ENCODE assay signal across 9 cellular contexts in the genomic region with DNA sequence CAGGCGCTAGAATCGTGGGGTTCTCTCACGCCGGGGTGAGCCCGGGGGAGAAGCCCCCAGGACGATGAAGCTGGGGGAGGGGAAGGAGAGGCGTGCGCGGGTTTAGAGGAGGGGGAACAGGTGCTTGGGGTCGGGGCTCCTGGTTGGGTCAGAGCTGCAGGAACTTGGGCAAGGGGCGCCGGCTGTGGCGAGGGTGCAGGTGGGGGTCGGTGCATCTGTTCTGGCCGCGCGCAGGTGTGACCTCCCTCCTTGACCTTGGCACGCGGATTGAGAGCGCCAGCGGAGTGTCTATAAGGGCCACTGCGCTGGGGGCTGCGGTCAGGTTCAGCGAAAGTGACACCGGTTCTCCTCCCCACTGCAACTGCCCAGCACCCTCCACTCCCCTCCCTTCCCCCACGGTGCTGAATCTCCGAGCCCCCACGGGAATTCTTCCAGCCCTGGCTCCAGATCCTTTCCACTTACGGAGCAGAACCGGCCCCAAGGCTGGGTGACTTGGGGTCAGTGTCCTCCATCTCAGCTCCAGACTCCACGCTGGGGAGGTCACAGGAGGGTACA. TPM values are rescaled to one million over a fixed set of nuclear protein-coding genes. Genes with fewer than 3 reads are reported as not detected.
DNase-seq lines count a peak whose midpoint lies in the region; ATAC-seq, FAIRE-seq and TF ChIP-seq lines count a peak whose summit lies in the region.
"Had no signal": no experiment of that assay in that cellular context is flagged by ENCODE, and none has a peak within 500 bp of the region (broad histone marks: within the 10 kb centered on the region; RNA-seq: fewer than 3 reads in every experiment).

No MANE protein-coding gene starts in this region.

- H3K9me3 Mint-ChIP-seq in MCF 10A (ENCODE audit: unreplicated experiment): no peaks in the 10 kb centered on the region

- peak overlapping the region in 1 of 2 donors; percentile 37 for H3K27ac ChIP-seq in kidney (ENCODE audit: low read depth in 2 of 2, low read length in 2 of 2)

- intact Hi-C loops in MCF 10A (cut with micrococcal nuclease) (no loop called here), kidney (cut with DNase I) (no loop called here)

- H3K36me3 Mint-ChIP-seq in MCF 10A (ENCODE audit: insufficient read depth, unreplicated experiment): peaks cover 22% of the 10 kb centered on the region

- ATAC-seq in GM18870 (IDR thresholded peaks at IDR 0.05; ENCODE audit: unreplicated experiment) (no peak), HG02973 (IDR thresholded peaks at IDR 0.05; ENCODE audit: unreplicated experiment) (no peak)

- peaks cover 13 to 14% of the 10 kb centered on the region in 2 donors for H3K36me3 ChIP-seq in kidney (ENCODE audit: control insufficient read depth in 1 of 2, insufficient read depth in 2 of 2, low read length in 2 of 2)

- H3K27ac Mint-ChIP-seq in MCF 10A (ENCODE audit: low read depth, unreplicated experiment): no peak overlapping the region

- no peaks in the 10 kb centered on the region for H3K9me3 ChIP-seq in kidney (ENCODE audit: control insufficient read depth in 1 of 2, low read length in 2 of 2)

- no peaks in the 10 kb centered on the region for H3K27me3 Mint-ChIP-seq in MCF 10A (ENCODE audit: insufficient read depth, unreplicated experiment)

- peak overlapping the region; percentile 98 for H3K4me3 ChIP-seq in GM12865 (ENCODE audit: low read depth, low read length)
- peak overlapping the region; percentile 61 to 63 for H3K4me3 ChIP-seq in kidney (ENCODE audit: low read length in 2 of 2)

- DNase-seq in GM12865 (ENCODE audit: low read depth) (peak; percentile 87), NCI-H1105 treated with DMSO at 0.1 percent for 48 hours (lab: John Stamatoyannopoulos, UW) (peak; percentile 2), MCF 10A (ENCODE audit: unreplicated experiment) (no peak), kidney (peak; percentile 84), NCI-H446 treated with DMSO at 0.1 percent for 48 hours (lab: John Stamatoyannopoulos, UW) (no peak)
- peak; percentile 3 for DNase-seq in stimulated activated CD8-positive, alpha-beta memory T cell treated with anti-CD3 and anti-CD28 coated beads, Interleukin-4, amount 100 ng/mL, for 24 hours (ENCODE audit: low read depth)

- no peak for FAIRE-seq in kidney (lab: Jason Lieb, UNC)

- H3K9ac ChIP-seq in kidney (ENCODE audit: low read length in 2 of 2): peak overlapping the region; percentile 22 to 65

- CTCF ChIA-PET in MCF 10A (lab: Yijun Ruan, JAX): interaction anchor here (0.6 kb wide), 1 partner anchor 34 kb away, joined by 3 read pairs; the partner anchor contains the start of gene MED26

- no peak for TF ChIP-seq CTCF in GM12865 (IDR thresholded peaks at IDR 0.05; ENCODE audit: insufficient read depth, low read depth, low read length, missing control alignments)
- no peak for TF ChIP-seq CTCF in MCF 10A (IDR thresholded peaks at IDR 0.05; ENCODE audit: unreplicated experiment)
- no peak for TF ChIP-seq CTCF in kidney (IDR thresholded peaks at IDR 0.05; ENCODE audit: borderline replicate concordance, extremely low read depth, insufficient read depth)

- no TSS peak for BruUV-seq in MCF 10A (replicated peaks; lab: Mats Ljungman, UMichigan)

- peak overlapping the region; percentile 95 for H3K4me3 Mint-ChIP-seq in MCF 10A (ENCODE audit: unreplicated experiment)

- POLR2A ChIA-PET in MCF 10A (lab: Yijun Ruan, JAX): interaction anchor here (0.5 to 3.7 kb wide), 18 partner anchors 8 to 447 kb away, joined by 3 to 30 read pairs (median 6); partner anchors contain the start of genes CHERP, MED26, NWD1 and SIN3B

- peaks cover 5 to 19% of the 10 kb centered on the region in 2 donors for H3K4me1 ChIP-seq in kidney (ENCODE audit: control insufficient read depth in 1 of 2, insufficient read depth in 1 of 2, low read depth in 1 of 2, low read length in 2 of 2)

- H3K4me1 Mint-ChIP-seq in MCF 10A (ENCODE audit: insufficient read depth, unreplicated experiment): peaks cover 7% of the 10 kb centered on the region

RNA-seq across cellular contexts. Expression of gene TMEM38A, which starts 0.6 kb away (rescaled TPM):
- 2.1 and 4.5 TPM in 2 replicates for total RNA-seq in MCF 10A (2022)
- 5.8 TPM for total RNA-seq in kidney
- 10.7 TPM for polyA plus RNA-seq in kidney (ENCODE audit: insufficient read depth, low read depth, low replicate concordance)

RNA-seq across cellular contexts. Expression of gene SMIM7, which starts 1.6 kb away (rescaled TPM):
- total RNA-seq in MCF 10A (2022): 69.3 and 81.8 TPM in 2 replicates
- total RNA-seq in kidney: 66.2 TPM
- polyA plus RNA-seq in kidney (ENCODE audit: insufficient read depth, low read depth, low replicate concordance): 144 TPM

RNA-seq across cellular contexts. Expression of gene MED26, which starts 33.6 kb away (rescaled TPM):
- total RNA-seq in MCF 10A (2022): 11.1 and 12.9 TPM in 2 replicates
- total RNA-seq in kidney: 11.8 TPM
- 3.6 TPM for polyA plus RNA-seq in kidney (ENCODE audit: insufficient read depth, low read depth, low replicate concordance)

RNA-seq across cellular contexts. Expression of gene NWD1, which starts 58.1 kb away (rescaled TPM):
- total RNA-seq in MCF 10A (2022) (0.59 and 0.63 TPM in 2 replicates), kidney (1.9 TPM)
- 0.17 TPM for polyA plus RNA-seq in kidney (ENCODE audit: insufficient read depth, low read depth, low replicate concordance)
- total RNA-seq: T-helper 1 cell treated with Interleukin-12 subunit alpha and Interleukin-12 subunit beta and Interleukin-4 antibody, amounts not matched to agents 30 ng/mL and 1 ng/mL, for 36 hours had no signal

Comparison
In these comparisons a context has a peak if more than half of its experiments do, and no peak if none do; other contexts are left out.
1. DNase-seq: peak in GM12865 (single experiment), NCI-H1105 treated with DMSO at 0.1 percent for 48 hours (single experiment), kidney (single experiment) and stimulated activated CD8-positive, alpha-beta memory T cell treated with anti-CD3 and anti-CD28 coated beads, Interleukin-4, amount 100 ng/mL, for 24 hours (single experiment); none in MCF 10A (single experiment) and NCI-H446 treated with DMSO at 0.1 percent for 48 hours (single experiment).